ENCODE assay signal across 23 cellular contexts in the genomic region with DNA sequence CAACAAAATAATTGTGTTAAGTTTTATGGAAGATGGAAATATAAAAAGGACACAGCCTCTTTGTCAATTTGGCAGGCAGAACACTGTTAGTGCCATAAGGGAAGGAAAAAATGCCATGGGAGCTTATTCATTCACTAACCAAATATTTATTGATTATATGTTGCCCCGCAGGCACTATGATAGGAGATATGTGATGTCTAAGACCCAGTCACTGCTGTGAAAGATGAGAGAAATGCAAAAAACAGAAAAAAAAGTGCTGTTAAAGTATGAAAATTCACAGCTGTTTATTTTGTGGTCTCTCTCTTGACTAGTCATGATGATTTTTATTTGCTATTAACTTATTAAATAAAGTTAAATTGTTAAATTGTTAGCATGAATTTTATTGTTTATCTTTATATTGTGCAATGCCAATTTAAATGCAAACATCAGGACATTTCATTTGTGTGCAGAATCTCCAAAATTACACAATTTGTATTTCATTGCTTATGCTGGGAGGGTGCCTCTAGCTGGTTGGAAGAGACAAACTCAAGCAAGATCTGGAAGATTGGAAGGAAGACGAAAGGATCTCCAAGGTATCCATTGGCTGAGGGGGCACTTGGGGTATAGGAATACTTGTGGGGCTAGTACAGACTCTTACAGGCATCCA. TPM values are rescaled to one million over a fixed set of nuclear protein-coding genes. Genes with fewer than 3 reads are reported as not detected.
"Had no signal": no experiment of that assay in that cellular context is flagged by ENCODE, and none has a peak within 500 bp of the region (broad histone marks: within the 10 kb centered on the region; RNA-seq: fewer than 3 reads in every experiment).

No MANE protein-coding gene starts in this region.

- H3K4me3 Mint-ChIP-seq: activated naive CD8-positive, alpha-beta T cell treated with anti-CD3 and anti-CD28 coated beads for 36 hours; activated T-cell treated with anti-CD3 and anti-CD28 coated beads, Interleukin-2, amount 50 U/mL, for 4 hours; natural killer cell; stimulated activated naive CD8-positive, alpha-beta T cell treated with anti-CD3 and anti-CD28 coated beads, Interleukin-15, Interleukin-2, amounts not matched to agents 100 ng/mL and 50 ng/mL, for 24 hours; WTC11 had no signal

- ATAC-seq: activated T-cell treated with anti-CD3 and anti-CD28 coated beads, Interleukin-2, amount 50 U/mL, for 4 hours; foreskin keratinocyte; left lung; natural killer cell; WTC11 had no signal

- H3K4me1 Mint-ChIP-seq: activated naive CD8-positive, alpha-beta T cell treated with anti-CD3 and anti-CD28 coated beads for 36 hours; natural killer cell had no signal

- H3K36me3 Mint-ChIP-seq: activated naive CD8-positive, alpha-beta T cell treated with anti-CD3 and anti-CD28 coated beads for 36 hours; natural killer cell; WTC11 had no signal

- H3K4me3 ChIP-seq: left lung, tibial artery had no signal

- H3K27me3 Mint-ChIP-seq: stimulated activated naive CD8-positive, alpha-beta T cell treated with anti-CD3 and anti-CD28 coated beads, Interleukin-15, Interleukin-2, amounts not matched to agents 100 ng/mL and 50 ng/mL, for 24 hours had no signal

- H3K36me3 ChIP-seq: left lung, tibial artery had no signal

- H3K27me3 ChIP-seq: foreskin keratinocyte, left lung, tibial artery had no signal

- DNase-seq: activated CD4-positive, alpha-beta T cell treated with anti-CD3 and anti-CD28 coated beads, Interleukin-2, amount 50 U/mL, for 4 hours; activated CD8-positive, alpha-beta memory T cell treated with anti-CD3 and anti-CD28 coated beads for 24 hours; activated CD8-positive, alpha-beta memory T cell treated with anti-CD3 and anti-CD28 coated beads, Interleukin-2, amount 50 U/mL, for 4 hours; activated naive CD4-positive, alpha-beta T cell; activated naive CD8-positive, alpha-beta T cell treated with anti-CD3 and anti-CD28 coated beads for 36 hours; activated T-cell treated with anti-CD3 and anti-CD28 coated beads, Interleukin-2, amount 50 U/mL, for 4 hours; amniotic stem cell; cortex of kidney; foreskin keratinocyte; kidney; left lung; midbrain; natural killer cell; stimulated activated CD4-positive, alpha-beta T cell treated with anti-CD3 and anti-CD28 coated beads, Interleukin-12 subunit alpha, Interleukin-12 subunit beta, amount 100 ng/mL, for 4 hours; substantia nigra; T-helper 1 cell; tibial artery had no signal

- H3K27ac Mint-ChIP-seq: activated naive CD8-positive, alpha-beta T cell treated with anti-CD3 and anti-CD28 coated beads for 36 hours; activated T-helper 2 cell treated with anti-CD3 and anti-CD28 coated beads, Interferon-gamma antibody, Interleukin-2, Interleukin-4, amounts not matched to agents 10 μg/mL and 5 μg/mL and 100 μg/mL, durations not matched to agents 14 hours and 24 hours and 36 hours; natural killer cell; stimulated activated naive CD8-positive, alpha-beta T cell treated with anti-CD3 and anti-CD28 coated beads, Interleukin-15, Interleukin-2, amounts not matched to agents 100 ng/mL and 50 ng/mL, for 24 hours; WTC11 had no signal

- H3K27ac ChIP-seq: foreskin keratinocyte, left lung, tibial artery had no signal

- H3K4me1 ChIP-seq: foreskin keratinocyte, left lung, tibial artery had no signal

- H3K9me3 Mint-ChIP-seq: activated T-cell treated with anti-CD3 and anti-CD28 coated beads, Interleukin-2, amount 50 U/mL, for 4 hours; activated T-helper 2 cell treated with anti-CD3 and anti-CD28 coated beads, Interferon-gamma antibody, Interleukin-2, Interleukin-4, amounts not matched to agents 10 μg/mL and 5 μg/mL and 100 μg/mL, durations not matched to agents 14 hours and 24 hours and 36 hours; stimulated activated naive CD8-positive, alpha-beta T cell treated with anti-CD3 and anti-CD28 coated beads, Interleukin-15, Interleukin-2, amounts not matched to agents 100 ng/mL and 50 ng/mL, for 24 hours; WTC11 had no signal

- FAIRE-seq: bronchial epithelial cell, kidney, TTC549, urothelium cell line had no signal

- H3K9me3 ChIP-seq: left lung, tibial artery had no signal

RNA-seq across cellular contexts. Expression of a gene that starts 17.8 kb away (rescaled TPM):
- total RNA-seq: activated naive CD8-positive, alpha-beta T cell treated with anti-CD3 and anti-CD28 coated beads for 36 hours; activated T-cell treated with anti-CD3 and anti-CD28 coated beads, Interleukin-2, amount 50 U/mL, for 4 hours; activated T-helper 2 cell treated with anti-CD3 and anti-CD28 coated beads, Interferon-gamma antibody, Interleukin-2, Interleukin-4, amounts not matched to agents 10 μg/mL and 5 μg/mL and 100 μg/mL, durations not matched to agents 14 hours and 24 hours and 36 hours; natural killer cell had no signal
